In genomic region chr6:152441892-152442291, GRCh38 we compare ENCODE assay signal across 23 cellular contexts.
"Had no signal": no experiment of that assay in that cellular context is flagged by ENCODE, and none has a peak within 500 bp of the region (broad histone marks: within the 10 kb centered on the region; RNA-seq: fewer than 3 reads in every experiment).

No MANE protein-coding gene starts in this region.

- ATAC-seq: activated CD4-positive, alpha-beta T cell treated with anti-CD3 and anti-CD28 coated beads for 36 hours; activated T-cell treated with anti-CD3 and anti-CD28 coated beads, Interleukin-2, amount 50 U/mL, for 72 hours; body of pancreas; left ventricle myocardium superior; mucosa of descending colon; natural killer cell treated with Interleukin-12 subunit alpha and Interleukin-12 subunit beta and Interleukin-15 and Interleukin-18, amount 100 ng/mL, for 72 hours; right lobe of liver had no signal

- H3K36me3 Mint-ChIP-seq: activated naive CD8-positive, alpha-beta T cell treated with anti-CD3 and anti-CD28 coated beads for 36 hours had no signal

- H3K27ac Mint-ChIP-seq: activated CD4-positive, alpha-beta T cell treated with anti-CD3 and anti-CD28 coated beads for 36 hours; activated naive CD4-positive, alpha-beta T cell treated with anti-CD3 and anti-CD28 coated beads for 36 hours; activated naive CD8-positive, alpha-beta T cell treated with anti-CD3 and anti-CD28 coated beads for 36 hours; activated T-cell treated with anti-CD3 and anti-CD28 coated beads, Interleukin-2, amount 50 U/mL, for 72 hours; natural killer cell treated with Interleukin-12 subunit alpha and Interleukin-12 subunit beta and Interleukin-15 and Interleukin-18, amount 100 ng/mL, for 72 hours; progenitor cell of endocrine pancreas; stimulated activated naive CD8-positive, alpha-beta T cell treated with anti-CD3 and anti-CD28 coated beads, Interleukin-15, Interleukin-2, amounts not matched to agents 100 ng/mL and 50 ng/mL, for 24 hours had no signal

- H3K27ac ChIP-seq: adrenal gland, body of pancreas, colonic mucosa, neutrophil, right lobe of liver, upper lobe of left lung, vagina had no signal

- H3K4me1 Mint-ChIP-seq: activated CD4-positive, alpha-beta T cell treated with anti-CD3 and anti-CD28 coated beads for 36 hours; activated naive CD8-positive, alpha-beta T cell treated with anti-CD3 and anti-CD28 coated beads for 36 hours had no signal

- H3K9me3 ChIP-seq: adrenal gland, body of pancreas, colonic mucosa, mucosa of descending colon, neutrophil, right lobe of liver, upper lobe of left lung, vagina had no signal

- H3K4me3 Mint-ChIP-seq: activated CD4-positive, alpha-beta T cell treated with anti-CD3 and anti-CD28 coated beads for 36 hours; activated naive CD4-positive, alpha-beta T cell treated with anti-CD3 and anti-CD28 coated beads for 36 hours; activated naive CD8-positive, alpha-beta T cell treated with anti-CD3 and anti-CD28 coated beads for 36 hours; activated T-cell treated with anti-CD3 and anti-CD28 coated beads, Interleukin-2, amount 50 U/mL, for 72 hours; natural killer cell treated with Interleukin-12 subunit alpha and Interleukin-12 subunit beta and Interleukin-15 and Interleukin-18, amount 100 ng/mL, for 72 hours; stimulated activated naive CD8-positive, alpha-beta T cell treated with anti-CD3 and anti-CD28 coated beads, Interleukin-15, Interleukin-2, amounts not matched to agents 100 ng/mL and 50 ng/mL, for 24 hours had no signal

- H3K27me3 ChIP-seq: adrenal gland, body of pancreas, colonic mucosa, neutrophil, right lobe of liver, upper lobe of left lung, vagina had no signal

- H3K9me3 Mint-ChIP-seq: activated naive CD4-positive, alpha-beta T cell treated with anti-CD3 and anti-CD28 coated beads for 36 hours; activated naive CD8-positive, alpha-beta T cell treated with anti-CD3 and anti-CD28 coated beads for 36 hours; activated T-cell treated with anti-CD3 and anti-CD28 coated beads, Interleukin-2, amount 50 U/mL, for 72 hours; natural killer cell treated with Interleukin-12 subunit alpha and Interleukin-12 subunit beta and Interleukin-15 and Interleukin-18, amount 100 ng/mL, for 72 hours; stimulated activated naive CD8-positive, alpha-beta T cell treated with anti-CD3 and anti-CD28 coated beads, Interleukin-15, Interleukin-2, amounts not matched to agents 100 ng/mL and 50 ng/mL, for 24 hours had no signal

- FAIRE-seq: frontal cortex had no signal

- H3K27me3 Mint-ChIP-seq: activated naive CD8-positive, alpha-beta T cell treated with anti-CD3 and anti-CD28 coated beads for 36 hours; natural killer cell treated with Interleukin-12 subunit alpha and Interleukin-12 subunit beta and Interleukin-15 and Interleukin-18, amount 100 ng/mL, for 72 hours; progenitor cell of endocrine pancreas; stimulated activated naive CD8-positive, alpha-beta T cell treated with anti-CD3 and anti-CD28 coated beads, Interleukin-15, Interleukin-2, amounts not matched to agents 100 ng/mL and 50 ng/mL, for 24 hours had no signal

- DNase-seq: activated CD4-positive, alpha-beta T cell treated with anti-CD3 and anti-CD28 coated beads for 36 hours; activated CD4-positive, CD25-positive, alpha-beta regulatory T cell; activated naive CD4-positive, alpha-beta T cell treated with anti-CD3 and anti-CD28 coated beads for 36 hours; activated naive CD8-positive, alpha-beta T cell treated with anti-CD3 and anti-CD28 coated beads for 36 hours; activated T-cell treated with anti-CD3 and anti-CD28 coated beads for 4 hours; activated T-cell treated with anti-CD3 and anti-CD28 coated beads, Interleukin-2, amount 50 U/mL, for 72 hours; adrenal gland; aorta; body of pancreas; colonic mucosa; effector memory CD4-positive, alpha-beta T cell; islet precursor cell; left ventricle myocardium superior; mucosa of descending colon; stimulated activated CD4-positive, alpha-beta T cell treated with anti-CD3 and anti-CD28 coated beads, Interleukin-4, amount 100 ng/mL, for 1 hour had no signal

- H3K36me3 ChIP-seq: adrenal gland, colonic mucosa, right lobe of liver, vagina had no signal

- H3K4me1 ChIP-seq: adrenal gland, body of pancreas, colonic mucosa, right lobe of liver, upper lobe of left lung, vagina had no signal

- H3K4me3 ChIP-seq: adrenal gland, body of pancreas, colonic mucosa, mucosa of descending colon, right lobe of liver, upper lobe of left lung, vagina had no signal
